In genomic region chr1:219264557-219264956, GRCh38 we compare ENCODE assay signal across 20 cellular contexts.
DNase-seq lines count a peak whose midpoint lies in the region; ATAC-seq and TF ChIP-seq lines count a peak whose summit lies in the region.
"Had no signal": no experiment of that assay in that cellular context is flagged by ENCODE, and none has a peak within 500 bp of the region (broad histone marks: within the 10 kb centered on the region; RNA-seq: fewer than 3 reads in every experiment).

No MANE protein-coding gene starts in this region.

- H3K36me3 ChIP-seq in suprapubic skin: no peaks in the 10 kb centered on the region
- H3K36me3 ChIP-seq: Peyer's patch had no signal

- H3K4me1 ChIP-seq in suprapubic skin (peaks cover 7% of the 10 kb centered on the region), right cardiac atrium (ENCODE audit: control insufficient read depth, insufficient read depth, low read length) (no peaks in the 10 kb centered on the region)
- H3K4me1 ChIP-seq: Peyer's patch had no signal

- H3K9me3 ChIP-seq in suprapubic skin (no peaks in the 10 kb centered on the region), right cardiac atrium (ENCODE audit: control insufficient read depth, low read length) (no peaks in the 10 kb centered on the region)
- H3K9me3 ChIP-seq: Peyer's patch had no signal

- H3K4me3 ChIP-seq in astrocyte of the spinal cord (ENCODE audit: low read depth, low read length) (no peak overlapping the region), suprapubic skin (no peak overlapping the region), right cardiac atrium (ENCODE audit: low read length) (no peak overlapping the region)
- H3K4me3 ChIP-seq: lung, Peyer's patch had no signal

- no peak for ATAC-seq in right cardiac atrium
- ATAC-seq: naive thymus-derived CD4-positive, alpha-beta T cell had no signal

- TF ChIP-seq CTCF in astrocyte of the spinal cord (IDR thresholded peaks at IDR 0.05; ENCODE audit: low read depth, low read length) (no peak), suprapubic skin (IDR thresholded peaks at IDR 0.05) (no peak)

- no peak for TF ChIP-seq EP300 in suprapubic skin (IDR thresholded peaks at IDR 0.05)

- no peak for TF ChIP-seq POLR2A in suprapubic skin (IDR thresholded peaks at IDR 0.05)

- in situ Hi-C loops in astrocyte of the spinal cord (cut with HindIII; ENCODE audit: low sequenced_read_pairs): no loop called here

- H3K27ac ChIP-seq in suprapubic skin: no peak overlapping the region
- H3K27ac ChIP-seq in right cardiac atrium (ENCODE audit: low read length): no peak overlapping the region
- H3K27ac ChIP-seq: foreskin keratinocyte, Peyer's patch had no signal

- intact Hi-C loops in right cardiac atrium (cut with DNase I): no loop called here

- no peaks in the 10 kb centered on the region for H3K27me3 ChIP-seq in suprapubic skin
- no peaks in the 10 kb centered on the region for H3K27me3 ChIP-seq in right cardiac atrium (ENCODE audit: control insufficient read depth, insufficient read depth)
- H3K27me3 ChIP-seq: foreskin keratinocyte, Peyer's patch had no signal

- WGBS in suprapubic skin: 45% methylated on average over 5 of the region's 5 CpGs
- 60% methylated on average over 5 of the region's 5 CpGs for WGBS in right cardiac atrium

- DNase-seq in EH (ENCODE audit: low read depth) (peak; percentile 19), NCI-H146 (lab: John Stamatoyannopoulos, UW) (peak; percentile 86), astrocyte of the spinal cord (ENCODE audit: low read depth, low spot score) (peak; percentile 66), left kidney (ENCODE audit: low read depth, low spot score) (peak; percentile 43), NCI-H82 treated with DMSO at 0.1 percent for 48 hours (lab: John Stamatoyannopoulos, UW; ENCODE audit: unreplicated experiment) (no peak), suprapubic skin (ENCODE audit: low spot score in 2 of 2) (no peak), amniotic stem cell (lab: John Stamatoyannopoulos, UW) (no peak), right cardiac atrium (no peak)
- DNase-seq: activated CD4-positive, alpha-beta T cell treated with anti-CD3 and anti-CD28 coated beads, Interleukin-2, amount 50 U/mL, for 48 hours; activated T-cell treated with anti-CD3 and anti-CD28 coated beads, Interleukin-2, amount 50 U/mL, for 24 hours; caudate nucleus; CD4-positive, alpha-beta memory T cell; KBM-7; naive thymus-derived CD4-positive, alpha-beta T cell; NCI-H1048; NCI-H526 treated with DMSO at 0.1 percent for 48 hours; Peyer's patch; retina had no signal

Comparison
In these comparisons a context has a peak if more than half of its experiments do, and no peak if none do; other contexts are left out.
1. DNase-seq: peak in EH (single experiment), NCI-H146 (single experiment), astrocyte of the spinal cord (single experiment) and left kidney (single experiment); none in NCI-H82 treated with DMSO at 0.1 percent for 48 hours (single experiment), suprapubic skin (0 of 2), amniotic stem cell (single experiment) and right cardiac atrium (0 of 3).